In the genomic region with DNA sequence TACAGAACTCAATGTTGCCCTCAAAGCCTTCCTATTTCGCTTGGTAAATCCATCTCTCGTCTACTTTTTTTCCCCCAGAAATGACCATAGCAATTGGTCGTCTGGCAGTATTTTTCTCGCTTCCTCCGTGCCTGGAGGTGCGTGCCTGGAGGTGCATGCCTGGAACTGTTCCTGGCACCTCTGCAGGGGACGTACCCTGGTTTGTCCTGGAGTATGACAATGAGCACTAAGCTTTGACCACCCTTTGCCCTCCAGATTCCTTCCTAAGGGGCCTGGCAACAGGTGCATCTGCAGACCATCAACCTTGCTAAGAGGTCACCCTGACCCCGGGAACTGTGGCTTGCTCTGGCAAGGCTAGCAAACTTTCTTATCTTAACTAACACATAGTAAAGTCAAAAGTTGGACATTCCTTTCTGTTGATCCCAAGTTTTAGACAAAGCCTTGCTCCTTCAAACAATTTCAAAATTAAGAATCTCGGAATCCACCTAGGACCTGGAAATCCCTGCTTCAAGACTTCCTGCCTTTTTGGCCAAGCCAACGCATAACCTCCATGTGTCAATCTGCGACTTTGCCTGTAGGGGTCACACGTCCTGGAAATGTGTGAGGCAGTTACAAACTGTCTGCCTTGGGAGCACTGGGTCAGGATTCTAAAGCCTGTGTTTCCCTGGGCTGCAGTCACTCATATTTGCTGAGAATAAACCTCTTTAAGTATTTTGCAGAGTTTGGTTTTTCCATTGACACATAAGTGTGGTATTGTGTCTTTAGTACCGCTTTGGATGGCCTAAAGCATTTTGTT, we compare ENCODE assay signal across 8 cellular contexts. TPM values are rescaled to one million over a fixed set of nuclear protein-coding genes. Genes with fewer than 3 reads are reported as not detected.
A peak's percentile ranks its signal among the peaks of the same experiment; 100 is the strongest.
DNase-seq lines count a peak whose midpoint lies in the region; ATAC-seq and TF ChIP-seq lines count a peak whose summit lies in the region.

No MANE protein-coding gene starts in this region.

- peaks cover 14% of the 10 kb centered on the region for H3K27me3 Mint-ChIP-seq in activated CD8-positive, alpha-beta T cell treated with anti-CD3 and anti-CD28 coated beads for 36 hours

- H3K79me2 ChIP-seq in Loucy (ENCODE audit: insufficient read depth, low read length): no peaks in the 10 kb centered on the region

- H3K9me3 ChIP-seq in Loucy (ENCODE audit: insufficient read depth, low read depth, low read length) (no peaks in the 10 kb centered on the region), suprapubic skin (no peaks in the 10 kb centered on the region)

- H3K4me2 ChIP-seq in Loucy (ENCODE audit: low read depth, low read length, poor library complexity, severe bottlenecking): no peak overlapping the region

- no peak overlapping the region for H3K27ac Mint-ChIP-seq in activated CD8-positive, alpha-beta T cell treated with anti-CD3 and anti-CD28 coated beads for 36 hours

- no peak for TF ChIP-seq POLR2A in suprapubic skin (IDR thresholded peaks at IDR 0.05)

- ATAC-seq in GM21390 (IDR thresholded peaks at IDR 0.05; ENCODE audit: unreplicated experiment): peak; percentile 75
- ATAC-seq in activated CD8-positive, alpha-beta T cell treated with anti-CD3 and anti-CD28 coated beads for 36 hours: peak; percentile 75

- H3K4me3 Mint-ChIP-seq in activated CD8-positive, alpha-beta T cell treated with anti-CD3 and anti-CD28 coated beads for 36 hours: no peak overlapping the region

- H3K4me1 ChIP-seq in Loucy (ENCODE audit: insufficient read depth, low read length, poor library complexity, severe bottlenecking): no peaks in the 10 kb centered on the region
- no peaks in the 10 kb centered on the region for H3K4me1 ChIP-seq in suprapubic skin

- H4K20me1 ChIP-seq in Loucy (ENCODE audit: insufficient read depth, low read length, poor library complexity, severe bottlenecking): no peaks in the 10 kb centered on the region

- H3K9me3 Mint-ChIP-seq in activated CD8-positive, alpha-beta T cell treated with anti-CD3 and anti-CD28 coated beads for 36 hours: no peaks in the 10 kb centered on the region

- H3K9ac ChIP-seq in Loucy (ENCODE audit: low read depth, low read length, poor library complexity, severe bottlenecking): no peak overlapping the region

- H3F3A ChIP-seq in Loucy (ENCODE audit: low read depth): no peaks in the 10 kb centered on the region

- H3K4me3 ChIP-seq in Loucy (ENCODE audit: low read length, poor library complexity, severe bottlenecking): no peak overlapping the region
- H3K4me3 ChIP-seq in suprapubic skin: no peak overlapping the region

- no peaks in the 10 kb centered on the region for H3K4me1 Mint-ChIP-seq in activated CD8-positive, alpha-beta T cell treated with anti-CD3 and anti-CD28 coated beads for 36 hours (ENCODE audit: low read depth)

- 56% methylated on average over 13 of the region's 13 CpGs for WGBS in suprapubic skin

- peak; percentile 81 for TF ChIP-seq CTCF in Loucy (conservative IDR thresholded peaks at IDR 0.05; ENCODE audit: low read length)
- TF ChIP-seq CTCF in activated CD8-positive, alpha-beta T cell treated with anti-CD3 and anti-CD28 coated beads for 36 hours (IDR thresholded peaks at IDR 0.05): peak; percentile 72
- TF ChIP-seq CTCF in suprapubic skin (IDR thresholded peaks at IDR 0.05): peak in 1 of 2 donors; percentile 53

- no peaks in the 10 kb centered on the region for H3K36me3 Mint-ChIP-seq in activated CD8-positive, alpha-beta T cell treated with anti-CD3 and anti-CD28 coated beads for 36 hours (ENCODE audit: low read depth)

- no peak for TF ChIP-seq EP300 in suprapubic skin (IDR thresholded peaks at IDR 0.05)

- no peak overlapping the region for H3K27ac ChIP-seq in suprapubic skin

- DNase-seq in NCI-H2227 (lab: John Stamatoyannopoulos, UW; ENCODE audit: unreplicated experiment): peak; percentile 22
- no peak for DNase-seq in NCI-H2227 treated with DMSO at 0.1 percent for 48 hours (lab: John Stamatoyannopoulos, UW)
- DNase-seq in activated CD8-positive, alpha-beta T cell treated with anti-CD3 and anti-CD28 coated beads for 36 hours: peak; percentile 38
- peak; percentile 74 for DNase-seq in iPS-NIHi7 (ENCODE audit: extremely low spot score)
- no peak for DNase-seq in suprapubic skin (ENCODE audit: low spot score in 2 of 2)
- DNase-seq in OCI-M2 (lab: John Stamatoyannopoulos, UW; ENCODE audit: unreplicated experiment): no peak

- intact Hi-C loops in activated CD8-positive, alpha-beta T cell treated with anti-CD3 and anti-CD28 coated beads for 36 hours (cut with micrococcal nuclease): no loop called here

- H3K27me3 ChIP-seq in Loucy (ENCODE audit: insufficient read depth, low read length, poor library complexity, severe bottlenecking) (no peaks in the 10 kb centered on the region), suprapubic skin (peaks cover 7% of the 10 kb centered on the region)

- POLR2A ChIA-PET in activated CD8-positive, alpha-beta T cell treated with anti-CD3 and anti-CD28 coated beads for 36 hours (lab: Charles Lee): no interaction called here

- CTCF ChIA-PET in activated CD8-positive, alpha-beta T cell treated with anti-CD3 and anti-CD28 coated beads for 36 hours (lab: Charles Lee): interaction anchor here (0.9 to 1.1 kb wide), 4 partner anchors 11 to 257 kb away, joined by 3 to 4 read pairs (median 3); no protein-coding TSS in a partner anchor

- H3K36me3 ChIP-seq in Loucy (ENCODE audit: insufficient read depth, low read length) (no peaks in the 10 kb centered on the region), suprapubic skin (no peaks in the 10 kb centered on the region)

- no peak overlapping the region for H2AFZ ChIP-seq in Loucy (ENCODE audit: low read length)

- no peaks in the 10 kb centered on the region for H3K9me2 ChIP-seq in Loucy (replicated peaks; ENCODE audit: low read depth, low read length)

RNA-seq across cellular contexts. Expression of gene TUBGCP3, which starts 28.8 kb away (rescaled TPM):
- 10 to 100 TPM; 51.6 to 57.1 TPM for total RNA-seq in activated CD8-positive, alpha-beta T cell treated with anti-CD3 and anti-CD28 coated beads for 36 hours
- 10 to 100 TPM; 21.9 to 60.9 (median 32.0) TPM for total RNA-seq in suprapubic skin

Comparison
In these comparisons a context has a peak if more than half of its experiments do, and no peak if none do; other contexts are left out.
1. DNase-seq: peak in NCI-H2227 (single experiment), activated CD8-positive, alpha-beta T cell treated with anti-CD3 and anti-CD28 coated beads for 36 hours (single experiment) and iPS-NIHi7 (single experiment); none in NCI-H2227 treated with DMSO at 0.1 percent for 48 hours (single experiment), suprapubic skin (0 of 2) and OCI-M2 (single experiment).